ENCODE assay signal across 1 cellular context in genomic region chr15:89829616-89830440, GRCh38.
TF ChIP-seq lines count a peak whose summit lies in the region.

No MANE protein-coding gene starts in this region.

TF ChIP-seq in HepG2, 621 proteins besides CTCF, POLR2A, EP300 and RAD21:
- TF ChIP-seq FOXA1 (IDR thresholded peaks at IDR 0.05) (no peak), FOXA1 (CRISPR knock-in tag; IDR thresholded peaks at IDR 0.05) (0 out of 2 replicates have a peak, but pooled peaks have one; percentile 29), MYNN (CRISPR knock-in tag; IDR thresholded peaks at IDR 0.05; ENCODE audit: low read depth) (no peak)
- TF ChIP-seq, protein P1, sequence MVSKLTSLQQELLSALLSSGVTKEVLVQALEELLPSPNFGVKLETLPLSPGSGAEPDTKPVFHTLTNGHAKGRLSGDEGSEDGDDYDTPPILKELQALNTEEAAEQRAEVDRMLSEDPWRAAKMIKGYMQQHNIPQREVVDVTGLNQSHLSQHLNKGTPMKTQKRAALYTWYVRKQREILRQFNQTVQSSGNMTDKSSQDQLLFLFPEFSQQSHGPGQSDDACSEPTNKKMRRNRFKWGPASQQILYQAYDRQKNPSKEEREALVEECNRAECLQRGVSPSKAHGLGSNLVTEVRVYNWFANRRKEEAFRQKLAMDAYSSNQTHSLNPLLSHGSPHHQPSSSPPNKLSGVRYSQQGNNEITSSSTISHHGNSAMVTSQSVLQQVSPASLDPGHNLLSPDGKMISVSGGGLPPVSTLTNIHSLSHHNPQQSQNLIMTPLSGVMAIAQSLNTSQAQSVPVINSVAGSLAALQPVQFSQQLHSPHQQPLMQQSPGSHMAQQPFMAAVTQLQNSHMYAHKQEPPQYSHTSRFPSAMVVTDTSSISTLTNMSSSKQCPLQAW (CRISPR knock-in tag; IDR thresholded peaks at IDR 0.05), result no peak
